16 cellular contexts compared by ENCODE assay signal in the genomic region with DNA sequence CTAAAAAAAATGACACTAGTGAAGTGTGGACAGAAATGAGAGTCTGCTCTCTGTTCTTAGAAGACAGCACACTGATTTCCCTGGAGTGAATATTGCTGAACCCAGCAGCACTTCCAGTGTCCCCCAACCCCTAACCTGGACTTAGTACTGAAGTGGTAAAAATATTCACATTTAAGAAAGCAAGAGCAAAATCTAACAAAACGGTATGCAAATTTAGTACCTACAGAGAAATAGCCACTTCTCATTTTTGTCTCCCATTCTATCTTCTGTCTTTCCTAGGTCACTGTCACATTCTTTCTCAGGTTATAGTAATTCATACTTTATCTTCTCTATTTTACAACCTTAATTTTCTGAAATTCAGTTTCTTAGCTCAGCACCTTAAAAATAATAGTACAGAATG.
"Had no signal": no experiment of that assay in that cellular context is flagged by ENCODE, and none has a peak within 500 bp of the region (broad histone marks: within the 10 kb centered on the region; RNA-seq: fewer than 3 reads in every experiment).

No MANE protein-coding gene starts in this region.

- H3K36me3 Mint-ChIP-seq: neural progenitor cell had no signal

- H3K27me3 ChIP-seq: heart right ventricle, neural progenitor cell, ovary had no signal

- H3K4me3 ChIP-seq: body of pancreas, coronary artery, heart right ventricle, neural progenitor cell, ovary, thoracic aorta had no signal

- H3K27ac ChIP-seq: body of pancreas, coronary artery, heart right ventricle, neural progenitor cell, ovary, thoracic aorta had no signal

- H3K4me2 ChIP-seq: neural progenitor cell had no signal

- H3K36me3 ChIP-seq: heart right ventricle, neural progenitor cell, ovary, thoracic aorta had no signal

- H3K4me3 Mint-ChIP-seq: activated naive CD4-positive, alpha-beta T cell treated with anti-CD3 and anti-CD28 coated beads, Interleukin-2, amount 50 U/mL, for 24 hours; neural progenitor cell; stimulated activated naive CD8-positive, alpha-beta T cell treated with anti-CD3 and anti-CD28 coated beads, Interleukin-15, amount 100 ng/mL, for 72 hours had no signal

- H2AFZ ChIP-seq: neural progenitor cell had no signal

- H3K9me3 ChIP-seq: body of pancreas, ovary, thoracic aorta had no signal

- H3K4me1 Mint-ChIP-seq: neural progenitor cell; stimulated activated naive CD8-positive, alpha-beta T cell treated with anti-CD3 and anti-CD28 coated beads, Interleukin-15, amount 100 ng/mL, for 72 hours had no signal

- H3K27ac Mint-ChIP-seq: activated naive CD4-positive, alpha-beta T cell treated with anti-CD3 and anti-CD28 coated beads, Interleukin-2, amount 50 U/mL, for 24 hours; neural progenitor cell had no signal

- ATAC-seq: body of pancreas; heart right ventricle; left lobe of liver; stimulated activated naive CD8-positive, alpha-beta T cell treated with anti-CD3 and anti-CD28 coated beads, Interleukin-15, amount 100 ng/mL, for 72 hours had no signal

- H3K9ac ChIP-seq: neural progenitor cell had no signal

- H3K27me3 Mint-ChIP-seq: activated naive CD4-positive, alpha-beta T cell treated with anti-CD3 and anti-CD28 coated beads, Interleukin-2, amount 50 U/mL, for 24 hours; stimulated activated naive CD8-positive, alpha-beta T cell treated with anti-CD3 and anti-CD28 coated beads, Interleukin-15, amount 100 ng/mL, for 72 hours had no signal

- DNase-seq: activated CD4-positive, alpha-beta T cell treated with anti-CD3 and anti-CD28 coated beads, Interleukin-2, amount 50 U/mL, for 1 hour; amniotic stem cell; body of pancreas; central memory CD4-positive, alpha-beta T cell; effector CD8-positive, alpha-beta T cell; heart right ventricle; islet precursor cell; ovary; stimulated activated CD4-positive, alpha-beta T cell treated with anti-CD3 and anti-CD28 coated beads, Interleukin-4, amount 100 ng/mL, for 1 hour; stimulated activated CD8-positive, alpha-beta memory T cell treated with anti-CD3 and anti-CD28 coated beads, Interleukin-4, amount 100 ng/mL, for 48 hours; stimulated activated naive CD8-positive, alpha-beta T cell treated with anti-CD3 and anti-CD28 coated beads, Interleukin-15, amount 100 ng/mL, for 72 hours had no signal

- H3K9me3 Mint-ChIP-seq: activated naive CD4-positive, alpha-beta T cell treated with anti-CD3 and anti-CD28 coated beads, Interleukin-2, amount 50 U/mL, for 24 hours; neural progenitor cell had no signal

- H3K4me1 ChIP-seq: heart right ventricle, neural progenitor cell had no signal
